ENCODE assay signal across 20 cellular contexts in the genomic region with DNA sequence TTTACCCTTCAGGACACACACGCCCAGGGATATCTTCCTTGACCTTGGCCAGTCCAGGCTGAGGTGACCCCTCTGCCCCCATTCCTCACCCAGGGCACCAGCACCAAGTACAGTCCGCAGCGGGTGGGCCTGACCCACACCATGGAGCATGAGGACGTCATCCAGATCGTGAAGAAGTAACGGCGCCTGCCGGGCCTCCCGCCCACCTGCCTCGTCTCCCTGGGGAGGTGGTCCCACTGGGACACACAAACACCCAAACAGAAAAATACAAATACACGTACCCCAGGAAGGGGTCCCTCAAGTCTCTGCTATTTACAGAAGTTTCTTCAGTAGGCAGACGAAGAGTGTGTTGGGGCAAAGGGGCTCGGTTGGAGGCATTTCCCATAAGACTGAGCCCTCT. TPM values are rescaled to one million over a fixed set of nuclear protein-coding genes. Genes with fewer than 3 reads are reported as not detected.
"Had no signal": no experiment of that assay in that cellular context is flagged by ENCODE, and none has a peak within 500 bp of the region (broad histone marks: within the 10 kb centered on the region; RNA-seq: fewer than 3 reads in every experiment).

No MANE protein-coding gene starts in this region.

- H3K4me3 ChIP-seq: SJCRH30 had no signal

- H3K27me3 ChIP-seq: SJCRH30 had no signal

- H3K9me3 ChIP-seq: SJCRH30 had no signal

- H3K36me3 ChIP-seq: SJCRH30 had no signal

- DNase-seq: KBM-7, MV-4-11, NCI-H1048, NCI-H1105, NCI-H1417 treated with DMSO at 0.1 percent for 48 hours, NCI-H146, NCI-H1930, NCI-H2081, NCI-H2107, NCI-H226, NCI-H446, NCI-H510A, NCI-H524 treated with DMSO at 0.1 percent for 48 hours, NCI-H69, NCI-H774, RPMI8226, SHP77 treated with DMSO at 0.1 percent for 48 hours, SJCRH30 had no signal

- H3K27ac ChIP-seq: SJCRH30 had no signal

- H3K4me1 ChIP-seq: SJCRH30 had no signal

- ATAC-seq: SK-N-SH treated with all-trans-retinoic acid at 6 μM for 48 hours had no signal

RNA-seq across cellular contexts. Expression of gene MYO15A, which starts 1.5 kb away (rescaled TPM):
- total RNA-seq: LHCN-M2 had no signal
